ENCODE assay signal across 1 cellular context in genomic region chr17:14791221-14791620, GRCh38.
TF ChIP-seq lines count a peak whose summit lies in the region.

No MANE protein-coding gene starts in this region.

TF ChIP-seq in H1, 55 proteins besides CTCF, POLR2A, EP300 and RAD21 (continued from another document):
- TF ChIP-seq POU5F1 (IDR thresholded peaks at IDR 0.05; ENCODE audit: low read depth, low read length) (no peak), RXRA (IDR thresholded peaks at IDR 0.05; ENCODE audit: insufficient read depth, low read depth, low read length) (no peak), RFX5 (IDR thresholded peaks at IDR 0.05; ENCODE audit: borderline replicate concordance, low read depth, low read length) (no peak), KDM1A (IDR thresholded peaks at IDR 0.05; ENCODE audit: borderline replicate concordance, low read length) (no peak)
